In the genomic region with DNA sequence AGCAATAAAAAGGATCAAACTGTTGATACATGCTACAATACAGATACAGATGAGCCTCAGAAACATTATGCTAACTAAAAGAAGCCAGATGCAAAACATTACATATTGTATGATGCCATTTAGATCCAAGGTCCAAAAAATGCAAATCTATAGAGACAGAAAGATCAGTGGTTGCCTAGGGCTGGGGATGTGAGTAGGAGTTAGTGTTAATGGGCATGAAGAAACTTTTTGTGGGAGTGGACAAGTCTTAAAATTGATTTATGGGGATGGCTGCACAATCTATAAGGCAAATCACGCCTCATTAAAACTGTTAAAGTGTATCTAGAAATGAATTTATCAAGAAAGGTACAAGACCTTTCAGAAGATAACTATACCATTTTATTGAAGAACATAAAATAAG, we compare ENCODE assay signal across 15 cellular contexts. TPM values are rescaled to one million over a fixed set of nuclear protein-coding genes. Genes with fewer than 3 reads are reported as not detected.
DNase-seq lines count a peak whose midpoint lies in the region; ATAC-seq and TF ChIP-seq lines count a peak whose summit lies in the region.
"Had no signal": no experiment of that assay in that cellular context is flagged by ENCODE, and none has a peak within 500 bp of the region (broad histone marks: within the 10 kb centered on the region; RNA-seq: fewer than 3 reads in every experiment).

No MANE protein-coding gene starts in this region.

- no peak for TF ChIP-seq POLR2A in transverse colon (IDR thresholded peaks at IDR 0.05)

- no peaks in the 10 kb centered on the region for H3K79me2 ChIP-seq in Karpas-422 (ENCODE audit: low read length)

- H3K9me2 ChIP-seq in Karpas-422 (replicated peaks; ENCODE audit: insufficient read depth, low read length), result no peaks in the 10 kb centered on the region

- no peak overlapping the region for H2AFZ ChIP-seq in Karpas-422 (ENCODE audit: low read length)
- H2AFZ ChIP-seq: GM23338 had no signal

- no peak overlapping the region for H3K9ac ChIP-seq in Karpas-422 (ENCODE audit: low read length)

- intact Hi-C loops in lower lobe of right lung (cut with DNase I) (no loop called here), transverse colon (cut with DNase I; ENCODE audit: low total_unique reads) (no loop called here)

- H3K4me3 ChIP-seq in Karpas-422 (ENCODE audit: low read length), result no peak overlapping the region
- no peak overlapping the region for H3K4me3 ChIP-seq in lower lobe of right lung
- H3K4me3 ChIP-seq in transverse colon, result no peak overlapping the region
- H3K4me3 ChIP-seq: A549, GM23338 had no signal

- WGBS in transverse colon (ENCODE audit: low coverage in 1 of 2), 2 donors, result 67 to 97% methylated on average over 1 of the region's 1 CpG

- in situ Hi-C loops in SK-MEL-5 (cut with HindIII; ENCODE audit: low pct_unique_long_range_greater_than_20kb, low sequenced_read_pairs), result no loop called here
- in situ Hi-C loops in transverse colon (cut with MboI; ENCODE audit: low pct_ligation_motif_present in 1 of 4, low pct_unique_long_range_greater_than_20kb in 1 of 4, low sequenced_read_pairs in 3 of 4), result no loop called here

- no peaks in the 10 kb centered on the region for H3K9me3 ChIP-seq in Karpas-422 (ENCODE audit: low read length)
- no peaks in the 10 kb centered on the region for H3K9me3 ChIP-seq in lower lobe of right lung
- no peaks in the 10 kb centered on the region for H3K9me3 ChIP-seq in transverse colon
- H3K9me3 ChIP-seq: A549 had no signal

- H3K27me3 ChIP-seq in Karpas-422 (ENCODE audit: low read length) (no peaks in the 10 kb centered on the region), lower lobe of right lung (ENCODE audit: low read depth) (no peaks in the 10 kb centered on the region), transverse colon (no peaks in the 10 kb centered on the region)

- DNase-seq in Karpas-422 (no peak), SK-MEL-5 (ENCODE audit: low read depth, low spot score) (peak; percentile 15), left kidney (ENCODE audit: low read depth, low spot score) (peak; percentile 69), lower lobe of right lung (no peak), transverse colon (no peak)
- DNase-seq: CD8-positive, alpha-beta T cell; COR-L47; DND-41; GF-D8; H7; IMR-90 had no signal

- H3K4me2 ChIP-seq in Karpas-422 (ENCODE audit: low read depth, low read length, poor library complexity, severe bottlenecking), result peak overlapping the region; percentile 59
- H3K4me2 ChIP-seq: A549, GM23338 had no signal

- H3K36me3 ChIP-seq in Karpas-422 (ENCODE audit: insufficient read depth, low read length) (no peaks in the 10 kb centered on the region), lower lobe of right lung (peaks cover 7% of the 10 kb centered on the region), transverse colon (no peaks in the 10 kb centered on the region)

- ATAC-seq in lower lobe of right lung (no peak), GM21786 (IDR thresholded peaks at IDR 0.05; ENCODE audit: unreplicated experiment) (no peak)
- ATAC-seq: A549; CD8-positive, alpha-beta T cell; GM23338 had no signal

- no peak for TF ChIP-seq EP300 in transverse colon (IDR thresholded peaks at IDR 0.05; ENCODE audit: low read depth)

- no peak for TF ChIP-seq CTCF in lower lobe of right lung (IDR thresholded peaks at IDR 0.05)
- no peak for TF ChIP-seq CTCF in transverse colon (IDR thresholded peaks at IDR 0.05)

- no peak overlapping the region for H3K27ac ChIP-seq in Karpas-422 (ENCODE audit: low read length)
- H3K27ac ChIP-seq in lower lobe of right lung, result no peak overlapping the region
- H3K27ac ChIP-seq in transverse colon, result no peak overlapping the region
- H3K27ac ChIP-seq: A549 had no signal

- no peaks in the 10 kb centered on the region for H4K20me1 ChIP-seq in Karpas-422 (ENCODE audit: insufficient read depth, low read depth, low read length)

- H3K4me1 ChIP-seq in Karpas-422 (ENCODE audit: low read length) (peaks cover 22% of the 10 kb centered on the region), lower lobe of right lung (no peaks in the 10 kb centered on the region), transverse colon (no peaks in the 10 kb centered on the region)
- H3K4me1 ChIP-seq: A549 had no signal

RNA-seq across cellular contexts. Expression of gene EHHADH, which starts 45.0 kb away (rescaled TPM):
- not detected in 2 replicates for total RNA-seq in Karpas-422 (2014; rRNA removed; shearing (Covaris generic); ENCODE audit: low replicate concordance)
- 9.5 and 12.1 TPM in 2 replicates for total RNA-seq in SK-MEL-5 (2014; rRNA removed; shearing (Covaris generic))
- polyA plus RNA-seq in SK-MEL-5 (2015; cell fraction: cytosol; rRNA removed), result 7.0 and 7.9 TPM in 2 replicates
- 4.5 and 8.8 TPM in 2 replicates for polyA plus RNA-seq in SK-MEL-5 (2015; cell fraction: nucleus; rRNA removed)
- total RNA-seq in lower lobe of right lung, result 11.5 TPM
- 10 to 100 TPM in 3 of 4 donors, 1 to 10 TPM in 1; 6.4 to 39.6 (median 14.3) TPM for total RNA-seq in transverse colon

RNA-seq across cellular contexts. Expression of gene C3orf70, which starts 56.0 kb away (rescaled TPM):
- total RNA-seq in Karpas-422 (2014; rRNA removed; shearing (Covaris generic); ENCODE audit: low replicate concordance), result not detected in 2 replicates
- total RNA-seq in SK-MEL-5 (2014; rRNA removed; shearing (Covaris generic)), result 8.7 and 9.2 TPM in 2 replicates
- polyA plus RNA-seq in SK-MEL-5 (2015; cell fraction: cytosol; rRNA removed), result 6.5 and 8.6 TPM in 2 replicates
- 3.0 and 4.1 TPM in 2 replicates for polyA plus RNA-seq in SK-MEL-5 (2015; cell fraction: nucleus; rRNA removed)
- total RNA-seq in lower lobe of right lung (3.2 TPM), transverse colon (10 to 100 TPM; 13.9 to 16.4 (median 14.8) TPM)
- total RNA-seq: CD8-positive, alpha-beta T cell; HT-29 had no signal

Comparison
In these comparisons a context has a peak if more than half of its experiments do, and no peak if none do; other contexts are left out.
1. DNase-seq: peak in SK-MEL-5 (single experiment) and left kidney (single experiment); none in Karpas-422 (single experiment), lower lobe of right lung (single experiment) and transverse colon (single experiment).